Comparison of ENCODE assay signal across 8 cellular contexts in the genomic region with DNA sequence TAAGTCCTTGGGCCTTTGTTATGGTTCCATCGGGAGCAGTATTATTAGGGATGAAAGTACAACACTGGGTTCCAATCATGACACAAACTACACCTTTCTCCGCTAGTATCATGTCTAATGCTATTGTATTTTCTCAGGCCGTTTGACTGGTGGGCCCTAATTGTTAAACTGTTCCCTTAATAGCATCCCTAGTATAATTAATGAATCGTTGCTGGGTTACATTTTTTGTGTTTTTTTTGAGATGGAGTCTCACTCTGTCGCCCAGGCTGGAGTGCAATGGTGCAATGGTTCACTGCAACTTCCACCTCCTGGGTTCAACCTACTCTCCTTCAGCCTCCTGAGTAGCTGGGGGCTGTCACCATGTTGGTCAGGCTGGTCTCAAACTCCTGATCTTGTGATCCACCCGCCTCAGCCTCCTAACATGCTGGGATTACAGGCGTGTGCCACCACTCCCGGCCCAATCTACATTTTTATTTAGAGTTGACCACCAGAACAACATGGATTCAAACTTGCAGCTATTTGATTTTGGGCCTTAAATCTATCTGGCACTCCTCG. TPM values are rescaled to one million over a fixed set of nuclear protein-coding genes. Genes with fewer than 3 reads are reported as not detected.
DNase-seq lines count a peak whose midpoint lies in the region; ATAC-seq and TF ChIP-seq lines count a peak whose summit lies in the region.

No MANE protein-coding gene starts in this region.

- ATAC-seq in naive B cell (ENCODE audit: low read depth in 2 of 2) (no peak), HG03457 (IDR thresholded peaks at IDR 0.05; ENCODE audit: unreplicated experiment) (no peak), HG03342 (IDR thresholded peaks at IDR 0.05; ENCODE audit: unreplicated experiment) (no peak), GM21515 (IDR thresholded peaks at IDR 0.05; ENCODE audit: unreplicated experiment) (no peak)

- peak overlapping the region; percentile 42 to 99 (median 92) for H3K27ac Mint-ChIP-seq in CD4-positive, alpha-beta memory T cell
- H3K27ac Mint-ChIP-seq in IgD-negative memory B cell (peak overlapping the region; percentile 91 to 99 (median 95)), naive B cell (peak overlapping the region in 5 of 6 donors; percentile 38 to 96 (median 80))

- H3K36me3 Mint-ChIP-seq in CD4-positive, alpha-beta memory T cell = peaks cover 86 to 93% of the 10 kb centered on the region in 2 donors
- H3K36me3 Mint-ChIP-seq in IgD-negative memory B cell = peaks cover 69% of the 10 kb centered on the region
- peaks cover 73% of the 10 kb centered on the region in 2 donors for H3K36me3 Mint-ChIP-seq in naive B cell

- H3K4me1 Mint-ChIP-seq in CD4-positive, alpha-beta memory T cell = peaks cover 47 to 79% (median 63%) of the 10 kb centered on the region in 4 donors
- H3K4me1 Mint-ChIP-seq in IgD-negative memory B cell (peaks cover 46 to 69% (median 48%) of the 10 kb centered on the region in 3 donors), naive B cell (peaks cover 53 to 80% (median 75%) of the 10 kb centered on the region in 3 donors)

- H3K27me3 ChIP-seq in CD4-positive, alpha-beta memory T cell (ENCODE audit: insufficient read depth, low read length) = no peaks in the 10 kb centered on the region
- no peaks in the 10 kb centered on the region for H3K27me3 ChIP-seq in breast epithelium

- H3K9me3 ChIP-seq in CD4-positive, alpha-beta memory T cell (ENCODE audit: control insufficient read depth in 1 of 2, low read length in 2 of 2) = peaks cover 25 to 60% of the 10 kb centered on the region in 2 donors
- H3K9me3 ChIP-seq in breast epithelium = peaks cover 42 to 74% of the 10 kb centered on the region in 2 donors

- peaks cover 0 to 1% of the 10 kb centered on the region in 2 donors for H3K27me3 Mint-ChIP-seq in CD4-positive, alpha-beta memory T cell
- H3K27me3 Mint-ChIP-seq in IgD-negative memory B cell (peaks cover 2% of the 10 kb centered on the region), naive B cell (no peaks in the 10 kb centered on the region)

- H3K27ac ChIP-seq in CD4-positive, alpha-beta memory T cell (ENCODE audit: low read depth, low read length) = peak overlapping the region; percentile 39
- peak overlapping the region; percentile 33 to 98 for H3K27ac ChIP-seq in breast epithelium

- POLR2A ChIA-PET in CD4-positive, alpha-beta memory T cell (lab: Charles Lee; ENCODE audit: partially characterized antibody) = interaction anchor here (1.0 to 8.0 kb wide), 8 partner anchors 10 to 865 kb away, joined by 3 to 108 read pairs (median 12); no protein-coding TSS in a partner anchor

- peaks cover 2 to 87% (median 82%) of the 10 kb centered on the region in 8 donors for H3K9me3 Mint-ChIP-seq in CD4-positive, alpha-beta memory T cell
- H3K9me3 Mint-ChIP-seq in IgD-negative memory B cell (peaks cover 11 to 53% (median 52%) of the 10 kb centered on the region in 3 donors), naive B cell (peaks cover 31 to 83% (median 74%) of the 10 kb centered on the region in 7 donors)

- H3K36me3 ChIP-seq in CD4-positive, alpha-beta memory T cell (ENCODE audit: insufficient read depth, low read length) = peaks cover 75% of the 10 kb centered on the region
- peaks cover 25% of the 10 kb centered on the region for H3K36me3 ChIP-seq in breast epithelium

- DNase-seq in CD4-positive, alpha-beta memory T cell = no peak
- DNase-seq in breast epithelium (ENCODE audit: low spot score in 2 of 2) = no peak
- DNase-seq in naive B cell = no peak
- DNase-seq in effector CD8-positive, alpha-beta T cell (lab: John Stamatoyannopoulos, UW) = no peak

- no peak for TF ChIP-seq CTCF in breast epithelium (IDR thresholded peaks at IDR 0.05)

- intact Hi-C loops in CD4-positive, alpha-beta memory T cell (cut with micrococcal nuclease) = no loop called here
- intact Hi-C loops in breast epithelium (cut with DNase I; ENCODE audit: low total_unique reads) = no loop called here

- peak overlapping the region; percentile 29 to 30 for H3K4me3 ChIP-seq in CD4-positive, alpha-beta memory T cell (ENCODE audit: low read length in 2 of 2)
- peak overlapping the region in 1 of 3 donors; percentile 97 for H3K4me3 ChIP-seq in breast epithelium

- no peak for TF ChIP-seq POLR2A in breast epithelium (IDR thresholded peaks at IDR 0.05)

- CTCF ChIA-PET in CD4-positive, alpha-beta memory T cell (lab: Charles Lee; ENCODE audit: partially characterized antibody) = interaction anchor here (1.2 kb wide), 2 partner anchors 53 to 65 kb away, joined by 3 read pairs; no protein-coding TSS in a partner anchor

- H3K4me1 ChIP-seq in CD4-positive, alpha-beta memory T cell (ENCODE audit: insufficient read depth, low read length) = peaks cover 54% of the 10 kb centered on the region
- peaks cover 0 to 4% of the 10 kb centered on the region in 2 donors for H3K4me1 ChIP-seq in breast epithelium

- H3K4me3 Mint-ChIP-seq in CD4-positive, alpha-beta memory T cell = peak overlapping the region in 7 of 8 donors; percentile 50 to 85 (median 72)
- peak overlapping the region in 3 of 4 donors; percentile 88 to 99 (median 93) for H3K4me3 Mint-ChIP-seq in IgD-negative memory B cell
- H3K4me3 Mint-ChIP-seq in naive B cell = peak overlapping the region in 7 of 8 donors; percentile 23 to 98 (median 61)

RNA-seq across cellular contexts. Expression of a gene that starts 4.1 kb away (rescaled TPM):
- total RNA-seq in CD4-positive, alpha-beta memory T cell = 10 to 100 TPM; 73.8 to 78.4 TPM
- 10 to 100 TPM; 30.8 to 88.8 TPM for polyA plus RNA-seq in CD4-positive, alpha-beta memory T cell
- 45.2 TPM for polyA plus RNA-seq in IgD-negative memory B cell
- total RNA-seq in breast epithelium = 10 to 100 TPM; 36.3 to 42.1 (median 36.7) TPM
- polyA plus RNA-seq in naive B cell (ENCODE audit: low read depth in 6 of 6) = 10 to 100 TPM; 18.2 to 41.8 (median 22.7) TPM
